Comparison of ENCODE assay signal across 8 cellular contexts in genomic region chr22:31291403-31291715, GRCh38.
DNase-seq lines count a peak whose midpoint lies in the region; ATAC-seq and TF ChIP-seq lines count a peak whose summit lies in the region.

No MANE protein-coding gene starts in this region.

- ATAC-seq in activated naive CD8-positive, alpha-beta T cell treated with anti-CD3 and anti-CD28 coated beads, Interleukin-2, amount 50 U/mL, for 24 hours: no peak
- ATAC-seq in stimulated activated naive B cell treated with anti-CD40 and anti-IgM and Interleukin-4, amounts not matched to agents 10 μg/mL and 1 μg/mL and 100 μg/mL, for 72 hours (replicated peaks): no peak
- ATAC-seq in GM21381 (IDR thresholded peaks at IDR 0.05; ENCODE audit: unreplicated experiment): no peak

- H3K4me1 Mint-ChIP-seq in activated naive CD8-positive, alpha-beta T cell treated with anti-CD3 and anti-CD28 coated beads, Interleukin-2, amount 50 U/mL, for 24 hours: peaks cover 81% of the 10 kb centered on the region
- peaks cover 47 to 79% of the 10 kb centered on the region in 2 donors for H3K4me1 Mint-ChIP-seq in stimulated activated naive B cell treated with anti-CD40 and anti-IgM and Interleukin-4, amounts not matched to agents 10 μg/mL and 1 μg/mL and 100 μg/mL, for 72 hours

- H3K36me3 ChIP-seq in HUES6 (ENCODE audit: control insufficient read depth, insufficient read depth, low read length): no peaks in the 10 kb centered on the region

- no peaks in the 10 kb centered on the region for H3K9me3 ChIP-seq in HUES6 (ENCODE audit: control insufficient read depth, insufficient read depth, low read depth, low read length)

- H3K4me3 Mint-ChIP-seq in activated naive CD8-positive, alpha-beta T cell treated with anti-CD3 and anti-CD28 coated beads, Interleukin-2, amount 50 U/mL, for 24 hours: peak overlapping the region; percentile 92
- peak overlapping the region; percentile 94 to 97 for H3K4me3 Mint-ChIP-seq in stimulated activated naive B cell treated with anti-CD40 and anti-IgM and Interleukin-4, amounts not matched to agents 10 μg/mL and 1 μg/mL and 100 μg/mL, for 72 hours

- no peak for DNase-seq in activated naive CD8-positive, alpha-beta T cell treated with anti-CD3 and anti-CD28 coated beads, Interleukin-2, amount 50 U/mL, for 24 hours
- DNase-seq in stimulated activated naive B cell treated with anti-CD40 and anti-IgM and Interleukin-4, amounts not matched to agents 10 μg/mL and 1 μg/mL and 100 μg/mL, for 72 hours: no peak
- no peak for DNase-seq in activated gamma-delta T cell treated with Interleukin-2 at 50 U/mL for 16 hours
- no peak for DNase-seq in GM13977 (ENCODE audit: low spot score)
- no peak for DNase-seq in GM19238 (ENCODE audit: insufficient read length, low spot score)

- H3K27me3 Mint-ChIP-seq in activated naive CD8-positive, alpha-beta T cell treated with anti-CD3 and anti-CD28 coated beads, Interleukin-2, amount 50 U/mL, for 24 hours: no peaks in the 10 kb centered on the region
- no peaks in the 10 kb centered on the region for H3K27me3 Mint-ChIP-seq in stimulated activated naive B cell treated with anti-CD40 and anti-IgM and Interleukin-4, amounts not matched to agents 10 μg/mL and 1 μg/mL and 100 μg/mL, for 72 hours

- TF ChIP-seq CTCF in GM13977 (IDR thresholded peaks at IDR 0.05; ENCODE audit: extremely low read depth, insufficient read depth, missing control alignments): no peak

- in situ Hi-C loops in GM13977 (cut with MboI; ENCODE audit: low pct_unique_long_range_greater_than_20kb, low sequenced_read_pairs, unreplicated experiment): no loop called here

- no peak overlapping the region for H3K9ac ChIP-seq in HUES6 (ENCODE audit: low read length)

- peaks cover 4% of the 10 kb centered on the region; the same call in 1 of the 2 replicates for H3K4me1 ChIP-seq in HUES6 (ENCODE audit: control insufficient read depth, insufficient read depth, low read length)

- H3K4me3 ChIP-seq in HUES6 (ENCODE audit: low read depth, low read length): peak overlapping the region; percentile 69
- peak overlapping the region; percentile 41 for H3K4me3 ChIP-seq in iPS-11a (ENCODE audit: low read depth, low read length)

- H3K36me3 Mint-ChIP-seq in activated naive CD8-positive, alpha-beta T cell treated with anti-CD3 and anti-CD28 coated beads, Interleukin-2, amount 50 U/mL, for 24 hours (ENCODE audit: low read depth): peaks cover 8% of the 10 kb centered on the region
- H3K36me3 Mint-ChIP-seq in stimulated activated naive B cell treated with anti-CD40 and anti-IgM and Interleukin-4, amounts not matched to agents 10 μg/mL and 1 μg/mL and 100 μg/mL, for 72 hours: peaks cover 0 to 1% of the 10 kb centered on the region in 2 donors

- peaks cover 24% of the 10 kb centered on the region for H3K27me3 ChIP-seq in HUES6 (ENCODE audit: control insufficient read depth, insufficient read depth, low read length)

- peak overlapping the region; percentile 91 for H3K27ac Mint-ChIP-seq in activated naive CD8-positive, alpha-beta T cell treated with anti-CD3 and anti-CD28 coated beads, Interleukin-2, amount 50 U/mL, for 24 hours
- peak overlapping the region; percentile 90 for H3K27ac Mint-ChIP-seq in stimulated activated naive B cell treated with anti-CD40 and anti-IgM and Interleukin-4, amounts not matched to agents 10 μg/mL and 1 μg/mL and 100 μg/mL, for 72 hours

- H3K9me3 Mint-ChIP-seq in activated naive CD8-positive, alpha-beta T cell treated with anti-CD3 and anti-CD28 coated beads, Interleukin-2, amount 50 U/mL, for 24 hours: no peaks in the 10 kb centered on the region
- no peaks in the 10 kb centered on the region for H3K9me3 Mint-ChIP-seq in stimulated activated naive B cell treated with anti-CD40 and anti-IgM and Interleukin-4, amounts not matched to agents 10 μg/mL and 1 μg/mL and 100 μg/mL, for 72 hours

- no peak overlapping the region for H3K27ac ChIP-seq in HUES6 (ENCODE audit: low read depth, low read length)
